In genomic region chr18:35410561-35410960, GRCh38 we compare ENCODE assay signal across 11 cellular contexts. TPM values are rescaled to one million over a fixed set of nuclear protein-coding genes. Genes with fewer than 3 reads are reported as not detected.
DNase-seq lines count a peak whose midpoint lies in the region; ATAC-seq lines count a peak whose summit lies in the region.
"Had no signal": no experiment of that assay in that cellular context is flagged by ENCODE, and none has a peak within 500 bp of the region (broad histone marks: within the 10 kb centered on the region; RNA-seq: fewer than 3 reads in every experiment).

No MANE protein-coding gene starts in this region.

- peak overlapping the region; percentile 3 to 32 (median 9) for H3K27ac Mint-ChIP-seq in IgD-negative memory B cell
- no peak overlapping the region for H3K27ac Mint-ChIP-seq in activated CD4-positive, alpha-beta T cell treated with anti-CD3 and anti-CD28 coated beads, Interleukin-2, amount 10 ng/mL, durations not matched to agents 24 days and 14 days
- H3K27ac Mint-ChIP-seq: WTC11 had no signal

- peaks cover 27 to 35% (median 34%) of the 10 kb centered on the region in 3 donors for H3K4me1 Mint-ChIP-seq in IgD-negative memory B cell
- peaks cover 19% of the 10 kb centered on the region for H3K4me1 Mint-ChIP-seq in activated CD4-positive, alpha-beta T cell treated with anti-CD3 and anti-CD28 coated beads, Interleukin-2, amount 10 ng/mL, durations not matched to agents 24 days and 14 days

- peak overlapping the region in 3 of 4 donors; percentile 8 to 83 (median 21) for H3K4me3 Mint-ChIP-seq in IgD-negative memory B cell
- H3K4me3 Mint-ChIP-seq in activated CD4-positive, alpha-beta T cell treated with anti-CD3 and anti-CD28 coated beads, Interleukin-2, amount 10 ng/mL, durations not matched to agents 24 days and 14 days = no peak overlapping the region
- H3K4me3 Mint-ChIP-seq: WTC11 had no signal

- H3K9me3 Mint-ChIP-seq in IgD-negative memory B cell = no peaks in the 10 kb centered on the region
- H3K9me3 Mint-ChIP-seq in activated CD4-positive, alpha-beta T cell treated with anti-CD3 and anti-CD28 coated beads, Interleukin-2, amount 10 ng/mL, durations not matched to agents 24 days and 14 days = no peaks in the 10 kb centered on the region

- no peak for DNase-seq in glomerular visceral epithelial cell (ENCODE audit: extremely low spot score)
- no peak for DNase-seq in activated CD4-positive, alpha-beta T cell treated with anti-CD3 and anti-CD28 coated beads, Interleukin-2, amount 10 ng/mL, durations not matched to agents 24 days and 14 days
- DNase-seq in SHP77 treated with DMSO at 0.1 percent for 48 hours (lab: John Stamatoyannopoulos, UW) = no peak
- DNase-seq in activated CD8-positive, alpha-beta memory T cell treated with anti-CD3 and anti-CD28 coated beads, Interleukin-2, amount 50 U/mL, for 48 hours = no peak
- DNase-seq: activated effector memory CD4-positive, alpha-beta T cell treated with anti-CD3 and anti-CD28 coated beads, Interleukin-2, amount 50 U/mL, for 16 hours; NCI-H510A; SJCRH30 had no signal

- intact Hi-C loops in activated CD4-positive, alpha-beta T cell treated with anti-CD3 and anti-CD28 coated beads, Interleukin-2, amount 10 ng/mL, durations not matched to agents 24 days and 14 days (cut with micrococcal nuclease) = no loop called here

- H3K36me3 Mint-ChIP-seq in IgD-negative memory B cell = no peaks in the 10 kb centered on the region
- H3K36me3 Mint-ChIP-seq in activated CD4-positive, alpha-beta T cell treated with anti-CD3 and anti-CD28 coated beads, Interleukin-2, amount 10 ng/mL, durations not matched to agents 24 days and 14 days (ENCODE audit: low read depth) = no peaks in the 10 kb centered on the region
- H3K36me3 Mint-ChIP-seq: WTC11 had no signal

- peak; percentile 48 for ATAC-seq in GM19328 (IDR thresholded peaks at IDR 0.05; ENCODE audit: unreplicated experiment)
- peak; percentile 49 for ATAC-seq in HG02884 (IDR thresholded peaks at IDR 0.05; ENCODE audit: unreplicated experiment)

- peaks cover 3% of the 10 kb centered on the region for H3K27me3 Mint-ChIP-seq in IgD-negative memory B cell
- no peaks in the 10 kb centered on the region for H3K27me3 Mint-ChIP-seq in activated CD4-positive, alpha-beta T cell treated with anti-CD3 and anti-CD28 coated beads, Interleukin-2, amount 10 ng/mL, durations not matched to agents 24 days and 14 days

RNA-seq across cellular contexts. Expression of gene ZNF396, which starts 33.4 kb away (rescaled TPM):
- 1.5 TPM for polyA plus RNA-seq in IgD-negative memory B cell
- total RNA-seq in activated CD4-positive, alpha-beta T cell treated with anti-CD3 and anti-CD28 coated beads, Interleukin-2, amount 10 ng/mL, durations not matched to agents 24 days and 14 days = 0.19 and 0.26 TPM in 2 replicates
